11 cellular contexts compared by ENCODE assay signal in the genomic region with DNA sequence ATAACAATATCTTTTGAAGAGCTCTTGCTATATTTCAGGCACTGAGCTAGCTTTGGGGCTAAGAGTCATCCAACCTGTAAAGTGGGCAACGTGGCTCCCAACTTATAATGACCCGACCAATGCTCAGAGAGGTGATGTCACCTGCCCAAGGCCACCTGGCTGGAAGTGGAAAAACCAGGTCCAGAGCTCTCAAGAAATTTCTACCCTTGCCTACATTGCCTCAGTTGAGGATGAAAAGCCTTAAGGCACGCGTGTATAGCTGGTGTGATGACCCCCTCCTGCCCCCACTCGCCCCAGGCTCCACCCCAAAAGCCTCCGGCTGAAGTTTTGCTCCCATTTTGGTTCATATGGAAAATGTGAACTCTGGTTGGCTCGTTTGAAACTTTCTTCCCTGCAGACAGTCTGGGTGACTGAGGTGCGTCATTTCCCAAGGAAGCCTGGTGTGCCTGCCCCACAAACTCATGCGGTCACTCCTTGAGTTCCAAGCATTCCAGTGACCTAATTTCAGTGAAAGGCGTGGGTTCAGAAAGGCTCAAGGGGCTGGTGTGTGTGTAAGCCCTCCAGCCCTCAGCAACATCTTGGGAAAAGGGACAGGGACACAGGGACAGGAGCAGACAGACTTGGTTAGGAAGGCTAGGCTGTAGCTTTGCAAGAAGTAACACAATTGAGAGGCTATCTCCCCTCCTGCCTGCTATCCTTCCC. TPM values are rescaled to one million over a fixed set of nuclear protein-coding genes. Genes with fewer than 3 reads are reported as not detected.
DNase-seq lines count a peak whose midpoint lies in the region; ATAC-seq and TF ChIP-seq lines count a peak whose summit lies in the region.
"Had no signal": no experiment of that assay in that cellular context is flagged by ENCODE, and none has a peak within 500 bp of the region (broad histone marks: within the 10 kb centered on the region; RNA-seq: fewer than 3 reads in every experiment).

No MANE protein-coding gene starts in this region.

- H3K27me3 Mint-ChIP-seq in GM23338 (ENCODE audit: insufficient read depth, low read depth, poor library complexity) = peaks cover 9% of the 10 kb centered on the region

- H3K27ac ChIP-seq in GM23338 (ENCODE audit: low read depth) (0 out of 2 replicates have a peak overlapping the region, but pooled peaks have one; percentile 6), right cardiac atrium (ENCODE audit: low read length) (no peak overlapping the region)

- DNase-seq in GM23338 (ENCODE audit: low spot score) = peak; percentile 24
- DNase-seq in SW 1271 (lab: John Stamatoyannopoulos, UW) = peak; percentile 84 to 95
- peak; percentile 98 for DNase-seq in fibroblast of pulmonary artery (ENCODE audit: low read depth)
- peak; percentile 99 for DNase-seq in retinal pigment epithelial cell (ENCODE audit: low read depth)
- no peak for DNase-seq in NCI-H2081 (lab: John Stamatoyannopoulos, UW)
- no peak for DNase-seq in right cardiac atrium
- DNase-seq in NCI-H1105 treated with DMSO at 0.1 percent for 48 hours (lab: John Stamatoyannopoulos, UW) = no peak
- DNase-seq: central memory CD4-positive, alpha-beta T cell; DMS79 treated with DMSO at 0.1 percent for 48 hours; NCI-H2081 treated with DMSO at 0.1 percent for 48 hours had no signal

- no peaks in the 10 kb centered on the region for H3K4me1 Mint-ChIP-seq in GM23338

- H3K36me3 ChIP-seq in GM23338 (ENCODE audit: insufficient read depth) = no peaks in the 10 kb centered on the region

- no peak overlapping the region for H3K4me3 Mint-ChIP-seq in GM23338

- no peaks in the 10 kb centered on the region for H3F3A ChIP-seq in GM23338 (replicated peaks; ENCODE audit: low read depth)

- no peaks in the 10 kb centered on the region for H3K9me3 ChIP-seq in right cardiac atrium (ENCODE audit: control insufficient read depth, low read length)

- ATAC-seq in GM23338 (no peak), right cardiac atrium (no peak), GM19397 (IDR thresholded peaks at IDR 0.05; ENCODE audit: unreplicated experiment) (no peak)

- no peaks in the 10 kb centered on the region for H3K4me1 ChIP-seq in GM23338 (ENCODE audit: insufficient read depth)
- H3K4me1 ChIP-seq in right cardiac atrium (ENCODE audit: control insufficient read depth, insufficient read depth, low read length) = no peaks in the 10 kb centered on the region

- H3K27ac Mint-ChIP-seq in GM23338 = no peak overlapping the region

- no peak for TF ChIP-seq CTCF in GM23338 (conservative IDR thresholded peaks at IDR 0.05; ENCODE audit: low read depth in 2 of 2)
- TF ChIP-seq CTCF in fibroblast of pulmonary artery (IDR thresholded peaks at IDR 0.05; ENCODE audit: low read length, missing control alignments) = no peak
- no peak for TF ChIP-seq CTCF in retinal pigment epithelial cell (conservative IDR thresholded peaks at IDR 0.05; ENCODE audit: low read depth, low read length)

- no peak overlapping the region for H3K4me2 ChIP-seq in GM23338

- no peaks in the 10 kb centered on the region for H4K20me1 ChIP-seq in GM23338 (replicated peaks; ENCODE audit: insufficient read depth)

- WGBS in right cardiac atrium = 68% methylated on average over 10 of the region's 10 CpGs

- H3K9me3 Mint-ChIP-seq in GM23338 = no peaks in the 10 kb centered on the region

- intact Hi-C loops in right cardiac atrium (cut with DNase I) = no loop called here

- no peak overlapping the region for H2AFZ ChIP-seq in GM23338

- no peaks in the 10 kb centered on the region; the same call in 1 of the 2 replicates for H3K9me2 ChIP-seq in GM23338 (ENCODE audit: insufficient read depth)

- no peaks in the 10 kb centered on the region for H3K27me3 ChIP-seq in GM23338 (ENCODE audit: insufficient read depth)
- H3K27me3 ChIP-seq in right cardiac atrium (ENCODE audit: control insufficient read depth, insufficient read depth) = no peaks in the 10 kb centered on the region

- H3K79me2 ChIP-seq in GM23338 (replicated peaks; ENCODE audit: insufficient read depth) = no peaks in the 10 kb centered on the region

- H3K36me3 Mint-ChIP-seq in GM23338 (ENCODE audit: low read depth) = peaks cover 6% of the 10 kb centered on the region; the same call in 1 of the 3 replicates

- H3K4me3 ChIP-seq in GM23338 (no peak overlapping the region), fibroblast of pulmonary artery (replicated peaks; ENCODE audit: low read depth, low read length) (no peak overlapping the region), retinal pigment epithelial cell (ENCODE audit: low read length) (no peak overlapping the region), right cardiac atrium (ENCODE audit: low read length) (no peak overlapping the region)

TF ChIP-seq in GM23338, 12 proteins besides CTCF, POLR2A, EP300 and RAD21 (continues in another document):
- TF ChIP-seq STAT1 (IDR thresholded peaks at IDR 0.05; ENCODE audit: unreplicated experiment) (no peak), JUNB (IDR thresholded peaks at IDR 0.05; ENCODE audit: unreplicated experiment) (no peak), ZNF114 (CRISPR knock-in tag; IDR thresholded peaks at IDR 0.05) (no peak), ZNF331 (CRISPR knock-in tag; IDR thresholded peaks at IDR 0.05; ENCODE audit: low read depth) (no peak), POLR2AphosphoS5 (IDR thresholded peaks at IDR 0.05; ENCODE audit: low read depth) (no peak), EZH2phosphoT487 (IDR thresholded peaks at IDR 0.05; ENCODE audit: unreplicated experiment) (no peak)
- TF ChIP-seq, protein P1, sequence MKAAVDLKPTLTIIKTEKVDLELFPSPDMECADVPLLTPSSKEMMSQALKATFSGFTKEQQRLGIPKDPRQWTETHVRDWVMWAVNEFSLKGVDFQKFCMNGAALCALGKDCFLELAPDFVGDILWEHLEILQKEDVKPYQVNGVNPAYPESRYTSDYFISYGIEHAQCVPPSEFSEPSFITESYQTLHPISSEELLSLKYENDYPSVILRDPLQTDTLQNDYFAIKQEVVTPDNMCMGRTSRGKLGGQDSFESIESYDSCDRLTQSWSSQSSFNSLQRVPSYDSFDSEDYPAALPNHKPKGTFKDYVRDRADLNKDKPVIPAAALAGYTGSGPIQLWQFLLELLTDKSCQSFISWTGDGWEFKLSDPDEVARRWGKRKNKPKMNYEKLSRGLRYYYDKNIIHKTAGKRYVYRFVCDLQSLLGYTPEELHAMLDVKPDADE (IDR thresholded peaks at IDR 0.05) = no peak

RNA-seq across cellular contexts. Expression of a gene that starts 20.5 kb away (rescaled TPM):
- total RNA-seq in GM23338 (2014; rRNA removed; shearing (Covaris generic)) = 4.1 and 4.7 TPM in 2 replicates
- polyA plus RNA-seq in GM23338 (2016; fragmentation: Nextera tagmentation; extraction: Ambion mirVana) = 2.1 and 2.4 TPM in 2 replicates
- total RNA-seq in right cardiac atrium = not detected
- polyA plus RNA-seq in right cardiac atrium = 0.05 TPM

RNA-seq across cellular contexts. Expression of a gene that starts 28.1 kb away (rescaled TPM):
- total RNA-seq in GM23338 (2014; rRNA removed; shearing (Covaris generic)) = 44.1 and 45.7 TPM in 2 replicates
- polyA plus RNA-seq in GM23338 (2016; fragmentation: Nextera tagmentation; extraction: Ambion mirVana) = 125 and 152 TPM in 2 replicates
- 10 to 100 TPM; 33.2 to 61.9 (median 42.4) TPM for total RNA-seq in right cardiac atrium
- 9.5 TPM for polyA plus RNA-seq in right cardiac atrium

Comparison
In these comparisons a context has a peak if more than half of its experiments do, and no peak if none do; other contexts are left out.
1. DNase-seq: peak in GM23338 (single experiment), SW 1271 (2 of 2), fibroblast of pulmonary artery (single experiment) and retinal pigment epithelial cell (single experiment); none in NCI-H2081 (0 of 2), right cardiac atrium (0 of 3) and NCI-H1105 treated with DMSO at 0.1 percent for 48 hours (single experiment).